Comparison of ENCODE assay signal across 1 cellular context in the genomic region with DNA sequence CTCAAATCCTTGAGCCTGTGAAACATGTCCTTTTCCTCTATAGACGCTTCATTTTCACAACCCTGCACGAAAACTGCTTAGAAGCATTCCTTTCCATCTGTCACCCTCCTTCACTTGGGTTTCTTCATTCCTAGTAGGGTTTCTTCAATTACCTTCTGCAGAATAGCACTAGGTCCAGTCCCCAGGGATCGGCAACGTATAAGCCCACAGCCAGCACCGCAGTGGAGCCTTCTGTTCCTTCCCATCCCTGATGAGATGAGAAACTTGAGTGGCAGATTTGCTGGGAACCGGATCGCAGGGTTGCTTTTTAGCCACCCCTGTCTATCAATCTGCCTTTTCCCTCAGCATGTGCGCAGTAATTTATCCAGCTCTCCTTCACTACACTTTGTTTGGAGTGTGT.
TF ChIP-seq lines count a peak whose summit lies in the region.

No MANE protein-coding gene starts in this region.

TF ChIP-seq in SK-N-SH treated with all-trans-retinoic acid at 6 μM for 48 hours, 23 proteins besides CTCF, POLR2A, EP300 and RAD21 (continued from another document):
- TF ChIP-seq, protein P1, sequence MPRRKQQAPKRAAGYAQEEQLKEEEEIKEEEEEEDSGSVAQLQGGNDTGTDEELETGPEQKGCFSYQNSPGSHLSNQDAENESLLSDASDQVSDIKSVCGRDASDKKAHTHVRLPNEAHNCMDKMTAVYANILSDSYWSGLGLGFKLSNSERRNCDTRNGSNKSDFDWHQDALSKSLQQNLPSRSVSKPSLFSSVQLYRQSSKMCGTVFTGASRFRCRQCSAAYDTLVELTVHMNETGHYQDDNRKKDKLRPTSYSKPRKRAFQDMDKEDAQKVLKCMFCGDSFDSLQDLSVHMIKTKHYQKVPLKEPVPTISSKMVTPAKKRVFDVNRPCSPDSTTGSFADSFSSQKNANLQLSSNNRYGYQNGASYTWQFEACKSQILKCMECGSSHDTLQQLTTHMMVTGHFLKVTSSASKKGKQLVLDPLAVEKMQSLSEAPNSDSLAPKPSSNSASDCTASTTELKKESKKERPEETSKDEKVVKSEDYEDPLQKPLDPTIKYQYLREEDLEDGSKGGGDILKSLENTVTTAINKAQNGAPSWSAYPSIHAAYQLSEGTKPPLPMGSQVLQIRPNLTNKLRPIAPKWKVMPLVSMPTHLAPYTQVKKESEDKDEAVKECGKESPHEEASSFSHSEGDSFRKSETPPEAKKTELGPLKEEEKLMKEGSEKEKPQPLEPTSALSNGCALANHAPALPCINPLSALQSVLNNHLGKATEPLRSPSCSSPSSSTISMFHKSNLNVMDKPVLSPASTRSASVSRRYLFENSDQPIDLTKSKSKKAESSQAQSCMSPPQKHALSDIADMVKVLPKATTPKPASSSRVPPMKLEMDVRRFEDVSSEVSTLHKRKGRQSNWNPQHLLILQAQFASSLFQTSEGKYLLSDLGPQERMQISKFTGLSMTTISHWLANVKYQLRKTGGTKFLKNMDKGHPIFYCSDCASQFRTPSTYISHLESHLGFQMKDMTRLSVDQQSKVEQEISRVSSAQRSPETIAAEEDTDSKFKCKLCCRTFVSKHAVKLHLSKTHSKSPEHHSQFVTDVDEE (CRISPR knock-in tag; IDR thresholded peaks at IDR 0.05): no peak
TF ChIP-seq in SK-N-SH treated with all-trans-retinoic acid at 6 μM for 48 hours: peak in this region for 0.
